15 cellular contexts compared by ENCODE assay signal in the genomic region with DNA sequence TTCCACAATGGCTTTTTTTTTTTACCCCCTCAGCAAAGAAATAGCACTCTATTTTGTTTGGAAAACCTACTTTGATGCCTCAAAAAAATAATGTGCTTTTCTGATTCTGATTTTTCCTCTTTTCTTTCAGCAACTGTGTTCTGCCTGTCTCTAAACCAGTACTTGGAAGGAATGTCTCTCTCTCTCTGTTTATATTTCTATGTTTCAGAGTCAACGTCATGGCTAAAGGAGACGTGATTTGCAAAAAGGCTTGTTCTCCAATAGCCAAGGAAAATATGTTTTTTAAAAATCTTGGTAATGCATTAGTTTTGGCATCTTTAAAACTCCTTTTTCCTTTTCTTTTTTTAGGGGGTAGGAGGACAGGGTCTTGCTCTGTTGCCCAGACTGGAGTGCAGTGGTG. TPM values are rescaled to one million over a fixed set of nuclear protein-coding genes. Genes with fewer than 3 reads are reported as not detected.
A peak's percentile ranks its signal among the peaks of the same experiment; 100 is the strongest.
DNase-seq lines count a peak whose midpoint lies in the region; ATAC-seq and TF ChIP-seq lines count a peak whose summit lies in the region.
"Had no signal": no experiment of that assay in that cellular context is flagged by ENCODE, and none has a peak within 500 bp of the region (broad histone marks: within the 10 kb centered on the region; RNA-seq: fewer than 3 reads in every experiment).

No MANE protein-coding gene starts in this region.

- peaks cover 20% of the 10 kb centered on the region for H3K9me3 Mint-ChIP-seq in neural progenitor cell

- H3K4me1 ChIP-seq in Panc1 (ENCODE audit: control insufficient read depth, insufficient read depth, low read length) (peaks cover 45% of the 10 kb centered on the region), fibroblast of lung (ENCODE audit: control insufficient read depth, extremely low read depth, insufficient read depth, low read length) (peaks cover 3% of the 10 kb centered on the region), neural progenitor cell (peaks cover 19% of the 10 kb centered on the region), aorta (ENCODE audit: control insufficient read depth in 1 of 2, insufficient read depth in 2 of 2, low read length in 2 of 2) (peaks cover 0 to 2% of the 10 kb centered on the region in 2 donors), thyroid gland (peaks cover 0 to 5% of the 10 kb centered on the region in 2 donors)
- H3K4me1 ChIP-seq: BE2C had no signal

- no peaks in the 10 kb centered on the region for H4K20me1 ChIP-seq in fibroblast of lung (ENCODE audit: control insufficient read depth, extremely low read depth, insufficient read depth, low read length)
- no peaks in the 10 kb centered on the region for H4K20me1 ChIP-seq in neural progenitor cell (ENCODE audit: low read depth)

- H3K9ac ChIP-seq in fibroblast of lung (ENCODE audit: insufficient read depth, low read length) (no peak overlapping the region), neural progenitor cell (no peak overlapping the region)

- H3F3A ChIP-seq in neural progenitor cell (ENCODE audit: low read depth): peaks cover 20% of the 10 kb centered on the region

- H3K79me2 ChIP-seq in fibroblast of lung (ENCODE audit: control insufficient read depth, insufficient read depth, low read length) (no peaks in the 10 kb centered on the region), neural progenitor cell (ENCODE audit: low read depth) (no peaks in the 10 kb centered on the region)

- no peak for TF ChIP-seq POLR2A in thyroid gland (IDR thresholded peaks at IDR 0.05)

- H3K4me3 Mint-ChIP-seq in neural progenitor cell: no peak overlapping the region
- H3K4me3 Mint-ChIP-seq: CD8-positive, alpha-beta T cell had no signal

- peaks cover 10% of the 10 kb centered on the region; the same call in 1 of the 2 replicates for H3K9me3 ChIP-seq in Panc1 (ENCODE audit: control insufficient read depth, insufficient read depth, low read depth, low read length)
- no peaks in the 10 kb centered on the region for H3K9me3 ChIP-seq in fibroblast of lung (ENCODE audit: control insufficient read depth, insufficient read depth, low read depth, low read length)
- H3K9me3 ChIP-seq in neural progenitor cell (ENCODE audit: low read depth): no peaks in the 10 kb centered on the region
- H3K9me3 ChIP-seq in aorta (ENCODE audit: control insufficient read depth, low read length): no peaks in the 10 kb centered on the region
- no peaks in the 10 kb centered on the region for H3K9me3 ChIP-seq in thyroid gland
- H3K9me3 ChIP-seq: BE2C had no signal

- 2 to 8% methylated on average over 2 of the region's 2 CpGs for WGBS in aorta, 2 donors
- 46 to 48% methylated on average over 2 of the region's 2 CpGs for WGBS in thyroid gland, 2 donors

- POLR2A ChIA-PET in Panc1 (lab: Charles Lee): interaction anchor here (0.7 kb wide), 2 partner anchors 22 to 1987 kb away, joined by 3 to 4 read pairs; no protein-coding TSS in a partner anchor

- DNase-seq in Panc1 (ENCODE audit: low read depth, low spot score): no peak
- DNase-seq in fibroblast of lung (ENCODE audit: low read depth in 2 of 2): peak; percentile 43 to 77
- no peak for DNase-seq in neural progenitor cell (ENCODE audit: low spot score)
- no peak for DNase-seq in aorta
- no peak for DNase-seq in islet precursor cell
- DNase-seq in thyroid gland: no peak
- DNase-seq: BE2C; CD8-positive, alpha-beta T cell; DND-41; GDM1; GOT3; KBM-7; NCI-H1048 had no signal

- H3K4me3 ChIP-seq in Panc1 (ENCODE audit: low read depth in 2 of 2, low read length in 2 of 2) (peak overlapping the region in 1 of 2 experiments; percentile 58; a peak in 1 of 4 replicates), fibroblast of lung (replicated peaks in 1 of 4; ENCODE audit: control extremely low read depth in 1 of 4, insufficient read depth in 1 of 4, low read depth in 3 of 4, low read length in 4 of 4) (no peak overlapping the region), neural progenitor cell (no peak overlapping the region), aorta (ENCODE audit: low read length in 2 of 2) (no peak overlapping the region), thyroid gland (replicated peaks in 1 of 3) (no peak overlapping the region)

- H3K4me2 ChIP-seq in fibroblast of lung (ENCODE audit: extremely low read depth, insufficient read depth, low read length) (no peak overlapping the region), neural progenitor cell (no peak overlapping the region)

- intact Hi-C loops in Panc1 (cut with micrococcal nuclease; ENCODE audit: unreplicated experiment): no loop called here
- intact Hi-C loops in aorta (cut with DNase I): no loop called here
- intact Hi-C loops in thyroid gland (cut with DNase I): no loop called here

- H2AFZ ChIP-seq in fibroblast of lung (ENCODE audit: low read length): no peak overlapping the region
- no peak overlapping the region for H2AFZ ChIP-seq in neural progenitor cell (replicated peaks)

- in situ Hi-C loops in Panc1 (cut with HindIII; ENCODE audit: low pct_unique_long_range_greater_than_20kb, low sequenced_read_pairs): no loop called here

- H3K27me3 Mint-ChIP-seq in neural progenitor cell (ENCODE audit: insufficient read depth, low read depth): peaks cover 5% of the 10 kb centered on the region

- no peak for ATAC-seq in Panc1
- peak; percentile 52 for ATAC-seq in aorta (ENCODE audit: low FRiP score)
- no peak for ATAC-seq in HG02642 (IDR thresholded peaks at IDR 0.05; ENCODE audit: poor library complexity, unreplicated experiment)
- ATAC-seq: CD8-positive, alpha-beta T cell; Right ventricle myocardium inferior had no signal

- H3K27me3 ChIP-seq in Panc1 (ENCODE audit: control insufficient read depth, insufficient read depth, low read length) (no peaks in the 10 kb centered on the region), fibroblast of lung (ENCODE audit: control insufficient read depth, insufficient read depth, low read length) (no peaks in the 10 kb centered on the region), neural progenitor cell (no peaks in the 10 kb centered on the region), aorta (ENCODE audit: control insufficient read depth in 1 of 2, insufficient read depth in 2 of 2, low read length in 1 of 2) (no peaks in the 10 kb centered on the region), thyroid gland (no peaks in the 10 kb centered on the region)
- H3K27me3 ChIP-seq: BE2C had no signal

- TF ChIP-seq CTCF in Panc1 (IDR thresholded peaks at IDR 0.05) (no peak), fibroblast of lung (conservative IDR thresholded peaks at IDR 0.05 in 1 of 2, IDR thresholded peaks at IDR 0.05 in 1 of 2; ENCODE audit: low read depth in 1 of 2, low read length in 2 of 2) (no peak), neural progenitor cell (IDR thresholded peaks at IDR 0.05) (no peak), thyroid gland (IDR thresholded peaks at IDR 0.05) (no peak)

- peak overlapping the region; percentile 40 for H3K27ac Mint-ChIP-seq in neural progenitor cell
- H3K27ac Mint-ChIP-seq: CD8-positive, alpha-beta T cell had no signal

- H3K27ac ChIP-seq in Panc1 (ENCODE audit: low read length) (peak overlapping the region; percentile 91), fibroblast of lung (ENCODE audit: insufficient read depth, low read length) (peak overlapping the region; percentile 84), neural progenitor cell (no peak overlapping the region), aorta (ENCODE audit: low read depth in 1 of 2, low read length in 2 of 2) (peak overlapping the region; percentile 64 to 70), thyroid gland (no peak overlapping the region)

- BruUV-seq in Panc1 (replicated peaks; lab: Mats Ljungman, UMichigan): no TSS peak

- CTCF ChIA-PET in Panc1 (lab: Charles Lee): interaction anchor here (0.6 kb wide), 1 partner anchor 345 kb away, joined by 16 read pairs; no protein-coding TSS in a partner anchor

- peaks cover 3% of the 10 kb centered on the region for H3K36me3 Mint-ChIP-seq in neural progenitor cell
- H3K36me3 Mint-ChIP-seq: CD8-positive, alpha-beta T cell had no signal

- H3K36me3 ChIP-seq in Panc1 (ENCODE audit: control insufficient read depth, insufficient read depth, low read length): no peaks in the 10 kb centered on the region
- no peaks in the 10 kb centered on the region for H3K36me3 ChIP-seq in fibroblast of lung (ENCODE audit: control insufficient read depth, insufficient read depth, low read length)
- no peaks in the 10 kb centered on the region for H3K36me3 ChIP-seq in neural progenitor cell
- H3K36me3 ChIP-seq in aorta (ENCODE audit: control insufficient read depth in 1 of 2, insufficient read depth in 2 of 2, low read length in 1 of 2): no peaks in the 10 kb centered on the region
- H3K36me3 ChIP-seq in thyroid gland: no peaks in the 10 kb centered on the region
- H3K36me3 ChIP-seq: BE2C had no signal

- peaks cover 50% of the 10 kb centered on the region for H3K4me1 Mint-ChIP-seq in neural progenitor cell

RNA-seq across cellular contexts. Expression of gene SDK1, which starts 56.0 kb away (rescaled TPM):
- total RNA-seq in Panc1 (2021; ENCODE audit: unreplicated experiment) (47.4 TPM), fibroblast of lung (3.6 and 8.6 TPM in 2 replicates), neural progenitor cell (ENCODE audit: low replicate concordance) (4.4 and 4.9 TPM in 2 replicates), aorta (10 to 100 TPM; 20.0 to 46.3 TPM), thyroid gland (1 to 10 TPM; 1.3 to 5.0 (median 2.0) TPM)
- 67.8 TPM for polyA plus RNA-seq in Panc1 (2012; ENCODE audit: insufficient read length)
- polyA plus RNA-seq in fibroblast of lung (1.0 and 2.5 TPM in 2 replicates), aorta (1 to 10 TPM; 1.9 to 4.8 TPM)
- polyA plus RNA-seq in fibroblast of lung (2012): 2.2 and 4.1 TPM in 2 replicates
- polyA minus RNA-seq in fibroblast of lung (ENCODE audit: low replicate concordance): 3.0 and 18.7 TPM in 2 replicates

Comparison
In these comparisons a context has a peak if more than half of its experiments do, and no peak if none do; other contexts are left out.
1. DNase-seq: peak in fibroblast of lung (2 of 2); none in Panc1 (single experiment), neural progenitor cell (single experiment), aorta (0 of 2), islet precursor cell (single experiment) and thyroid gland (0 of 2).
2. H3K27ac ChIP-seq: peak in Panc1 (single experiment), fibroblast of lung (single experiment) and aorta (2 of 2); none in neural progenitor cell (single experiment) and thyroid gland (0 of 3).